ENCODE assay signal across 8 cellular contexts in genomic region chr14:73886449-73887115, GRCh38. TPM values are rescaled to one million over a fixed set of nuclear protein-coding genes. Genes with fewer than 3 reads are reported as not detected.
DNase-seq lines count a peak whose midpoint lies in the region; ATAC-seq, FAIRE-seq and TF ChIP-seq lines count a peak whose summit lies in the region.

Gene ZNF410, plus strand, starts transcription at chr14:73886859. Its CDS starts 5,317 bp downstream, at chr14:73892176.

- dilution Hi-C loops in endothelial cell of umbilical vein (cut with MboI; ENCODE audit: extremely low pct_ligation_motif_present, low sequenced_read_pairs) = no loop called here

- TF ChIP-seq POLR2A in endothelial cell of umbilical vein (IDR thresholded peaks at IDR 0.05; ENCODE audit: low read depth, low read length) = peak; percentile 45

- CTCF ChIA-PET in OCI-LY7 (lab: Charles Lee; ENCODE audit: unreplicated experiment) = interaction anchor here (0.6 kb wide), 1 partner anchor 44 kb away, joined by 3 read pairs; no protein-coding TSS in a partner anchor
- CTCF ChIA-PET in endothelial cell of umbilical vein (lab: Charles Lee) = interaction anchor here (0.5 to 2.8 kb wide), 6 partner anchors 35 to 253 kb away, joined by 3 to 22 read pairs (median 4); partner anchors contain the start of gene PTGR2

- DNase-seq in D721Med (ENCODE audit: insufficient read length, low spot score) (peak; percentile 55), HuH-7.5 (ENCODE audit: low spot score) (peak; percentile 73), OCI-LY7 (ENCODE audit: low spot score) (peak; percentile 88), activated T-cell treated with anti-CD3 and anti-CD28 coated beads for 1 hour (ENCODE audit: low read depth) (peak; percentile 71), endothelial cell of umbilical vein (ENCODE audit: low read depth, low spot score) (peak; percentile 93), middle frontal gyrus (ENCODE audit: extremely low spot score, low spot score) (peak; percentile 88)
- DNase-seq in stimulated activated CD8-positive, alpha-beta memory T cell treated with anti-CD3 and anti-CD28 coated beads, Interleukin-2, amount 100 ng/mL, for 48 hours (ENCODE audit: low read depth in 2 of 2) = peak; percentile 90 to 93

- H3K9me3 ChIP-seq in OCI-LY7 (ENCODE audit: low read length) (no peaks in the 10 kb centered on the region), endothelial cell of umbilical vein (replicated peaks; ENCODE audit: control insufficient read depth, insufficient read depth, low read length) (no peaks in the 10 kb centered on the region)

- H3K4me3 ChIP-seq in OCI-LY7 (ENCODE audit: low read depth, low read length, poor library complexity, severe bottlenecking) (peak within 1 kb of the TSS; percentile 98), endothelial cell of umbilical vein (replicated peaks in 1 of 3; ENCODE audit: insufficient read depth in 1 of 3, low read depth in 1 of 3, low read length in 3 of 3) (peak within 1 kb of the TSS; percentile 60 to 87 (median 73))

- no peaks in the 10 kb centered on the region for H3K9me1 ChIP-seq in endothelial cell of umbilical vein (replicated peaks; ENCODE audit: control insufficient read depth, extremely low read depth, insufficient read depth, low read length)

- POLR2A ChIA-PET in OCI-LY7 (lab: Charles Lee) = interaction anchor here (0.7 to 1.6 kb wide), 4 partner anchors 9 to 36 kb away, joined by 3 to 6 read pairs (median 4); partner anchors contain the start of gene PTGR2
- POLR2A ChIA-PET in endothelial cell of umbilical vein (lab: Charles Lee) = interaction anchor here (1.2 to 1.6 kb wide), 3 partner anchors 35 to 162 kb away, joined by 3 to 4 read pairs (median 3); partner anchors contain the start of genes COQ6, FAM161B and PTGR2

- peak within 1 kb of the TSS; percentile 85 for H3K9ac ChIP-seq in endothelial cell of umbilical vein (replicated peaks; ENCODE audit: extremely low read depth, insufficient read depth, low read length)

- H3K4me1 ChIP-seq in OCI-LY7 (ENCODE audit: insufficient read depth, low read length, poor library complexity, severe bottlenecking) (peaks cover 32% of the 10 kb centered on the region), endothelial cell of umbilical vein (ENCODE audit: control insufficient read depth, extremely low read depth, insufficient read depth, low read length) (peaks cover 18% of the 10 kb centered on the region)

- no peaks in the 10 kb centered on the region for H3K9me2 ChIP-seq in OCI-LY7 (ENCODE audit: insufficient read depth, low read length)

- H2AFZ ChIP-seq in OCI-LY7 (ENCODE audit: low read length) = peak within 1 kb of the TSS; percentile 97
- peak within 1 kb of the TSS; percentile 88 for H2AFZ ChIP-seq in endothelial cell of umbilical vein (ENCODE audit: low read depth, low read length)

- FAIRE-seq in D721Med (lab: Jason Lieb, UNC) (no peak), endothelial cell of umbilical vein (lab: Jason Lieb, UNC) (peak; percentile 82)

- intact Hi-C loops in OCI-LY7 (cut with micrococcal nuclease; ENCODE audit: unreplicated experiment) (loop anchor here (1.0 to 5.0 kb wide), 3 partner anchors 34 to 394 kb away; partner anchors contain the start of genes BBOF1, ENTPD5 and RIOX1), endothelial cell of umbilical vein (cut with micrococcal nuclease) (loop anchor here (1.0 to 2.0 kb wide), 4 partner anchors 34 to 158 kb away; no protein-coding TSS in a partner anchor)

- no peak for TF ChIP-seq CTCF in D721Med (IDR thresholded peaks at IDR 0.05; ENCODE audit: insufficient read depth, missing control alignments)
- no peak for TF ChIP-seq CTCF in OCI-LY7 (conservative IDR thresholded peaks at IDR 0.05; ENCODE audit: low read length)
- TF ChIP-seq CTCF in endothelial cell of umbilical vein (IDR thresholded peaks at IDR 0.05; ENCODE audit: extremely low read depth in 1 of 2, insufficient read depth in 1 of 2, low read depth in 1 of 2, low read length in 2 of 2) = no peak

- H3K36me3 ChIP-seq in OCI-LY7 (ENCODE audit: insufficient read depth, low read length) (peaks cover 2% of the 10 kb centered on the region), endothelial cell of umbilical vein (ENCODE audit: control insufficient read depth in 2 of 2, extremely low read depth in 1 of 2, insufficient read depth in 2 of 2, low read length in 2 of 2) (no peaks in the 10 kb centered on the region)

- H3K27ac ChIP-seq in OCI-LY7 (ENCODE audit: low read depth, low read length, poor library complexity, severe bottlenecking) (peak within 1 kb of the TSS; percentile 68), endothelial cell of umbilical vein (ENCODE audit: insufficient read depth, low read depth, low read length) (peak within 1 kb of the TSS; percentile 90)

- H3K4me2 ChIP-seq in OCI-LY7 (ENCODE audit: low read length) = peak within 1 kb of the TSS; percentile 95
- H3K4me2 ChIP-seq in endothelial cell of umbilical vein (ENCODE audit: insufficient read depth, low read length) = peak within 1 kb of the TSS; percentile 79

- BruUV-seq in OCI-LY7 (replicated peaks; lab: Mats Ljungman, UMichigan) (no TSS peak), endothelial cell of umbilical vein (replicated peaks; lab: Mats Ljungman, UMichigan) (no TSS peak)

- H4K20me1 ChIP-seq in OCI-LY7 (ENCODE audit: insufficient read depth, low read length) = peaks cover 11% of the 10 kb centered on the region; the same call in 1 of the 2 replicates
- H4K20me1 ChIP-seq in endothelial cell of umbilical vein (replicated peaks; ENCODE audit: control insufficient read depth, extremely low read depth, insufficient read depth, low read length) = no peaks in the 10 kb centered on the region

- ATAC-seq in GM21526 (IDR thresholded peaks at IDR 0.05; ENCODE audit: low FRiP score, unreplicated experiment) = peak; percentile 90

- H3K27me3 ChIP-seq in endothelial cell of umbilical vein (ENCODE audit: control insufficient read depth in 2 of 2, insufficient read depth in 2 of 2, low read length in 2 of 2) = no peaks in the 10 kb centered on the region

- H3K79me2 ChIP-seq in OCI-LY7 (ENCODE audit: insufficient read depth, low read depth, low read length) (peaks cover 67% of the 10 kb centered on the region), endothelial cell of umbilical vein (ENCODE audit: control insufficient read depth, insufficient read depth, low read length) (peaks cover 59% of the 10 kb centered on the region)

TF ChIP-seq in endothelial cell of umbilical vein, 7 proteins besides CTCF, POLR2A, EP300 and RAD21:
- TF ChIP-seq EZH2 (IDR thresholded peaks at IDR 0.05; ENCODE audit: borderline replicate concordance, low read depth, low read length, severe bottlenecking) (no peak), MYC (IDR thresholded peaks at IDR 0.05; ENCODE audit: low read depth, low read length) (peak; percentile 54), MAX (IDR thresholded peaks at IDR 0.05; ENCODE audit: insufficient read depth, insufficient read length) (no peak), GATA2 (IDR thresholded peaks at IDR 0.05; ENCODE audit: insufficient read depth, insufficient read length, low read depth, low read length) (no peak), FOS (IDR thresholded peaks at IDR 0.05; ENCODE audit: borderline replicate concordance, insufficient read depth, low read length) (peak; percentile 20), POLR2AphosphoS5 (IDR thresholded peaks at IDR 0.05; ENCODE audit: insufficient read depth, low read depth, low read length) (peak; percentile 94), JUN (IDR thresholded peaks at IDR 0.05; ENCODE audit: borderline replicate concordance, insufficient read depth, insufficient read length, low read depth) (peak; percentile 18)

RNA-seq across cellular contexts. Expression of gene ZNF410, which starts in this region (rescaled TPM):
- 41.6 and 49.6 TPM in 2 replicates for total RNA-seq in OCI-LY7 (2014; rRNA removed; shearing (Covaris generic))
- total RNA-seq in OCI-LY7 (2022) (45.2 and 45.5 TPM in 2 replicates), endothelial cell of umbilical vein (39.2 and 45.0 TPM in 2 replicates)
- polyA plus RNA-seq in endothelial cell of umbilical vein = 18.8 and 21.8 TPM in 2 replicates
- polyA plus RNA-seq in endothelial cell of umbilical vein (2011; cell fraction: cytosol; rRNA removed) = 27.1 and 27.9 TPM in 2 replicates
- polyA plus RNA-seq in endothelial cell of umbilical vein (2011; cell fraction: nucleus; rRNA removed) = 46.2 and 46.3 TPM in 2 replicates
- 21.4 and 26.7 TPM in 2 replicates for polyA plus RNA-seq in endothelial cell of umbilical vein (2012)
- 35.4 and 48.5 TPM in 2 replicates for polyA minus RNA-seq in endothelial cell of umbilical vein
- 21.3 TPM for polyA minus RNA-seq in endothelial cell of umbilical vein (2011; cell fraction: cytosol; rRNA and poly(A)+ RNA removed)
- polyA minus RNA-seq in endothelial cell of umbilical vein (2011; cell fraction: nucleus; rRNA and poly(A)+ RNA removed) = 44.3 and 62.1 TPM in 2 replicates

Comparison
In these comparisons a context has a peak if more than half of its experiments do, and no peak if none do; other contexts are left out.
1. Peak in every context shown above with its lines: DNase-seq, ATAC-seq, H3K4me3 ChIP-seq and H3K27ac ChIP-seq.